ENCODE assay signal across 8 cellular contexts in genomic region chr7:148772297-148773089, GRCh38.
DNase-seq lines count a peak whose midpoint lies in the region; ATAC-seq, FAIRE-seq and TF ChIP-seq lines count a peak whose summit lies in the region.

No MANE protein-coding gene starts in this region.

- no peak overlapping the region for H3K4me3 ChIP-seq in kidney (ENCODE audit: low read length in 2 of 2)

- no peaks in the 10 kb centered on the region for H3K9me3 Mint-ChIP-seq in activated CD8-positive, alpha-beta memory T cell treated with anti-CD3 and anti-CD28 coated beads, Interleukin-2, amount 10 ng/mL, durations not matched to agents 7 days and 5 days (ENCODE audit: low read depth)
- H3K9me3 Mint-ChIP-seq in activated B cell treated with CpG ODN at 0.5 μM for 24 hours: no peaks in the 10 kb centered on the region
- no peaks in the 10 kb centered on the region for H3K9me3 Mint-ChIP-seq in glutamatergic neuron (ENCODE audit: unreplicated experiment)

- CTCF ChIA-PET in activated CD8-positive, alpha-beta memory T cell treated with anti-CD3 and anti-CD28 coated beads, Interleukin-2, amount 10 ng/mL, durations not matched to agents 7 days and 5 days (lab: Charles Lee): interaction anchor here (0.6 to 2.1 kb wide), 8 partner anchors 9 to 423 kb away, joined by 3 to 6 read pairs (median 4); partner anchors contain the start of gene ZNF282
- CTCF ChIA-PET in activated B cell treated with CpG ODN at 0.5 μM for 24 hours (lab: Charles Lee): no interaction called here

- H3K27me3 Mint-ChIP-seq in activated CD8-positive, alpha-beta memory T cell treated with anti-CD3 and anti-CD28 coated beads, Interleukin-2, amount 10 ng/mL, durations not matched to agents 7 days and 5 days: no peaks in the 10 kb centered on the region
- H3K27me3 Mint-ChIP-seq in activated B cell treated with CpG ODN at 0.5 μM for 24 hours (no peaks in the 10 kb centered on the region), glutamatergic neuron (ENCODE audit: unreplicated experiment) (peaks cover 5% of the 10 kb centered on the region)

- H3K4me1 ChIP-seq in kidney (ENCODE audit: control insufficient read depth in 1 of 2, insufficient read depth in 1 of 2, low read depth in 1 of 2, low read length in 2 of 2): no peaks in the 10 kb centered on the region

- H3K27ac ChIP-seq in kidney (ENCODE audit: low read depth in 2 of 2, low read length in 2 of 2): no peak overlapping the region

- ATAC-seq in activated CD8-positive, alpha-beta memory T cell treated with anti-CD3 and anti-CD28 coated beads, Interleukin-2, amount 10 ng/mL, durations not matched to agents 7 days and 5 days: peak; percentile 27
- peak; percentile 25 for ATAC-seq in activated B cell treated with CpG ODN at 0.5 μM for 24 hours (ENCODE audit: low read depth)
- ATAC-seq in GM18867 (IDR thresholded peaks at IDR 0.05; ENCODE audit: unreplicated experiment): no peak
- ATAC-seq in HG03460 (IDR thresholded peaks at IDR 0.05; ENCODE audit: unreplicated experiment): no peak

- peak overlapping the region; percentile 77 for H3K27ac Mint-ChIP-seq in activated CD8-positive, alpha-beta memory T cell treated with anti-CD3 and anti-CD28 coated beads, Interleukin-2, amount 10 ng/mL, durations not matched to agents 7 days and 5 days
- H3K27ac Mint-ChIP-seq in activated B cell treated with CpG ODN at 0.5 μM for 24 hours (no peak overlapping the region), glutamatergic neuron (ENCODE audit: unreplicated experiment) (peak overlapping the region; percentile 63)

- peaks cover 34 to 49% of the 10 kb centered on the region in 2 donors for H3K36me3 ChIP-seq in kidney (ENCODE audit: control insufficient read depth in 1 of 2, insufficient read depth in 2 of 2, low read length in 2 of 2)

- H3K36me3 Mint-ChIP-seq in activated CD8-positive, alpha-beta memory T cell treated with anti-CD3 and anti-CD28 coated beads, Interleukin-2, amount 10 ng/mL, durations not matched to agents 7 days and 5 days: peaks cover 32% of the 10 kb centered on the region
- H3K36me3 Mint-ChIP-seq in activated B cell treated with CpG ODN at 0.5 μM for 24 hours (ENCODE audit: low read depth) (peaks cover 68% of the 10 kb centered on the region), glutamatergic neuron (ENCODE audit: unreplicated experiment) (no peaks in the 10 kb centered on the region)

- intact Hi-C loops in activated B cell treated with CpG ODN at 0.5 μM for 24 hours (cut with micrococcal nuclease): loop anchor here (5.0 kb wide), 2 partner anchors 190 to 270 kb away; no protein-coding TSS in a partner anchor
- intact Hi-C loops in kidney (cut with DNase I): no loop called here

- no peak for DNase-seq in activated CD8-positive, alpha-beta memory T cell treated with anti-CD3 and anti-CD28 coated beads, Interleukin-2, amount 10 ng/mL, durations not matched to agents 7 days and 5 days
- no peak for DNase-seq in activated CD8-positive, alpha-beta memory T cell treated with anti-CD3 and anti-CD28 coated beads, Interleukin-2, amount 50 U/mL, for 48 hours
- DNase-seq in activated B cell treated with CpG ODN at 0.5 μM for 24 hours (no peak), glutamatergic neuron (no peak), kidney (no peak)
- DNase-seq in stimulated activated CD8-positive, alpha-beta memory T cell treated with anti-CD3 and anti-CD28 coated beads, Interleukin-4, amount 100 ng/mL, for 48 hours: peak; percentile 48

- POLR2A ChIA-PET in activated B cell treated with CpG ODN at 0.5 μM for 24 hours (lab: Charles Lee): no interaction called here

- no peak for FAIRE-seq in kidney (lab: Jason Lieb, UNC)

- peaks cover 23% of the 10 kb centered on the region for H3K4me1 Mint-ChIP-seq in activated CD8-positive, alpha-beta memory T cell treated with anti-CD3 and anti-CD28 coated beads, Interleukin-2, amount 10 ng/mL, durations not matched to agents 7 days and 5 days
- H3K4me1 Mint-ChIP-seq in activated B cell treated with CpG ODN at 0.5 μM for 24 hours (peaks cover 13% of the 10 kb centered on the region), glutamatergic neuron (ENCODE audit: low read depth, unreplicated experiment) (peaks cover 6% of the 10 kb centered on the region)

- H3K9ac ChIP-seq in kidney (ENCODE audit: low read length in 2 of 2): no peak overlapping the region

- H3K4me3 Mint-ChIP-seq in activated CD8-positive, alpha-beta memory T cell treated with anti-CD3 and anti-CD28 coated beads, Interleukin-2, amount 10 ng/mL, durations not matched to agents 7 days and 5 days: no peak overlapping the region
- H3K4me3 Mint-ChIP-seq in activated B cell treated with CpG ODN at 0.5 μM for 24 hours: no peak overlapping the region
- peak overlapping the region; percentile 39 for H3K4me3 Mint-ChIP-seq in glutamatergic neuron (ENCODE audit: unreplicated experiment)

- H3K9me3 ChIP-seq in kidney (ENCODE audit: control insufficient read depth in 1 of 2, low read length in 2 of 2): no peaks in the 10 kb centered on the region

- TF ChIP-seq CTCF in activated B cell treated with CpG ODN at 0.5 μM for 24 hours (IDR thresholded peaks at IDR 0.05) (no peak), glutamatergic neuron (IDR thresholded peaks at IDR 0.05; ENCODE audit: partially characterized antibody, unreplicated experiment) (no peak), kidney (IDR thresholded peaks at IDR 0.05; ENCODE audit: borderline replicate concordance, extremely low read depth, insufficient read depth) (no peak)

Comparison
In these comparisons a context has a peak if more than half of its experiments do, and no peak if none do; other contexts are left out.
1. ATAC-seq: peak in activated CD8-positive, alpha-beta memory T cell treated with anti-CD3 and anti-CD28 coated beads, Interleukin-2, amount 10 ng/mL, durations not matched to agents 7 days and 5 days (single experiment) and activated B cell treated with CpG ODN at 0.5 μM for 24 hours (single experiment); none in GM18867 (single experiment) and HG03460 (single experiment).